In genomic region chr1:19799877-19800804, GRCh38 we compare ENCODE assay signal across 8 cellular contexts. TPM values are rescaled to one million over a fixed set of nuclear protein-coding genes. Genes with fewer than 3 reads are reported as not detected.
DNase-seq lines count a peak whose midpoint lies in the region; ATAC-seq and TF ChIP-seq lines count a peak whose summit lies in the region.

TSS of gene TMCO4 (minus strand) at chr1:19799916. CDS start at chr1:19780758, 19,158 bp downstream.

- H2AFZ ChIP-seq in Karpas-422 (ENCODE audit: low read length), result peak within 1 kb of the TSS; percentile 99

- no peaks in the 10 kb centered on the region for H3K9me3 ChIP-seq in Karpas-422 (ENCODE audit: low read length)

- peaks cover 6% of the 10 kb centered on the region for H3K79me2 ChIP-seq in Karpas-422 (ENCODE audit: low read length)

- H3K4me3 ChIP-seq in Karpas-422 (ENCODE audit: low read length) (peak within 1 kb of the TSS; percentile 69), WI38 (ENCODE audit: low read depth, low read length) (peak within 1 kb of the TSS; percentile 64)

- H3K27ac ChIP-seq in Karpas-422 (ENCODE audit: low read length), result peak within 1 kb of the TSS; percentile 47; the same call in 1 of the 2 replicates

- H3K9ac ChIP-seq in Karpas-422 (ENCODE audit: low read length), result peak within 1 kb of the TSS; percentile 75

- H3K9me2 ChIP-seq in Karpas-422 (replicated peaks; ENCODE audit: insufficient read depth, low read length), result no peaks in the 10 kb centered on the region

- DNase-seq in CD1c-positive myeloid dendritic cell (ENCODE audit: extremely low spot score) (peak; percentile 44), Karpas-422 (peak; percentile 78), islet precursor cell (peak; percentile 69), NCI-H748 (lab: John Stamatoyannopoulos, UW; ENCODE audit: unreplicated experiment) (no peak)
- peak; percentile 53 for DNase-seq in central memory CD4-positive, alpha-beta T cell
- peak; percentile 46 for DNase-seq in stimulated activated CD4-positive, alpha-beta T cell treated with anti-CD3 and anti-CD28 coated beads, Interleukin-12 subunit alpha, Interleukin-12 subunit beta, amount 100 ng/mL, for 4 hours

- peaks cover 18% of the 10 kb centered on the region for H3K4me1 ChIP-seq in Karpas-422 (ENCODE audit: low read length)

- H3K4me2 ChIP-seq in Karpas-422 (ENCODE audit: low read depth, low read length, poor library complexity, severe bottlenecking), result peak within 1 kb of the TSS; percentile 75

- ATAC-seq in GM21360 (IDR thresholded peaks at IDR 0.05; ENCODE audit: unreplicated experiment), result peak; percentile 36

- H3K27me3 ChIP-seq in Karpas-422 (ENCODE audit: low read length), result no peaks in the 10 kb centered on the region

- H3K36me3 ChIP-seq in Karpas-422 (ENCODE audit: insufficient read depth, low read length), result no peaks in the 10 kb centered on the region

- H4K20me1 ChIP-seq in Karpas-422 (ENCODE audit: insufficient read depth, low read depth, low read length), result no peaks in the 10 kb centered on the region

- no peak for TF ChIP-seq CTCF in WI38 (IDR thresholded peaks at IDR 0.05; ENCODE audit: low read depth, low read length)

RNA-seq across cellular contexts. Expression of gene TMCO4, which starts in this region (rescaled TPM):
- 9.9 and 20.6 TPM in 2 replicates for total RNA-seq in Karpas-422 (2014; rRNA removed; shearing (Covaris generic); ENCODE audit: low replicate concordance)
